ENCODE assay signal across 10 cellular contexts in genomic region chr22:31752096-31752847, GRCh38. TPM values are rescaled to one million over a fixed set of nuclear protein-coding genes. Genes with fewer than 3 reads are reported as not detected.
DNase-seq lines count a peak whose midpoint lies in the region; ATAC-seq and TF ChIP-seq lines count a peak whose summit lies in the region.
"Had no signal": no experiment of that assay in that cellular context is flagged by ENCODE, and none has a peak within 500 bp of the region (broad histone marks: within the 10 kb centered on the region; RNA-seq: fewer than 3 reads in every experiment).

No MANE protein-coding gene starts in this region.

- TF ChIP-seq CTCF in Calu3 (IDR thresholded peaks at IDR 0.05; ENCODE audit: unreplicated experiment) (no peak), Peyer's patch (IDR thresholded peaks at IDR 0.05) (no peak), osteocyte (IDR thresholded peaks at IDR 0.05) (no peak)

- CTCF ChIA-PET in Calu3 (lab: Charles Lee) = interaction anchor here (1.1 to 1.7 kb wide), 3 partner anchors 195 to 243 kb away, joined by 3 to 5 read pairs (median 3); no protein-coding TSS in a partner anchor

- no peaks in the 10 kb centered on the region for H3K27me3 Mint-ChIP-seq in Calu3 (ENCODE audit: unreplicated experiment)
- H3K27me3 Mint-ChIP-seq in osteocyte (ENCODE audit: unreplicated experiment) = no peaks in the 10 kb centered on the region

- no peak overlapping the region for H3K4me3 ChIP-seq in Peyer's patch

- H3K27me3 ChIP-seq in Peyer's patch = no peaks in the 10 kb centered on the region

- H3K27ac ChIP-seq in Peyer's patch (peak overlapping the region in 3 of 4 donors; percentile 87 to 97 (median 94)), epithelial cell of prostate (peak overlapping the region; percentile 97)

- TF ChIP-seq POLR2A in Peyer's patch (IDR thresholded peaks at IDR 0.05) = no peak

- intact Hi-C loops in Calu3 (cut with micrococcal nuclease; ENCODE audit: unreplicated experiment) = loop anchor here (5.0 kb wide), 2 partner anchors 90 to 195 kb away; partner anchors contain the start of gene PISD

- peak overlapping the region; percentile 92 for H3K27ac Mint-ChIP-seq in Calu3 (ENCODE audit: unreplicated experiment)
- H3K27ac Mint-ChIP-seq in osteocyte (ENCODE audit: unreplicated experiment) = peak overlapping the region; percentile 100

- H3K4me1 Mint-ChIP-seq in Calu3 (ENCODE audit: low read depth, unreplicated experiment) (peaks cover 43% of the 10 kb centered on the region), osteocyte (ENCODE audit: unreplicated experiment) (peaks cover 50% of the 10 kb centered on the region)

- BruUV-seq in Calu3 (replicated peaks; lab: Mats Ljungman, UMichigan) = no TSS peak

- H3K9me3 Mint-ChIP-seq in Calu3 (ENCODE audit: low read depth, unreplicated experiment) (no peaks in the 10 kb centered on the region), osteocyte (ENCODE audit: unreplicated experiment) (no peaks in the 10 kb centered on the region)

- H3K9me3 ChIP-seq in Peyer's patch = no peaks in the 10 kb centered on the region

- H3K36me3 Mint-ChIP-seq in Calu3 (ENCODE audit: insufficient read depth, unreplicated experiment) (peaks cover 50% of the 10 kb centered on the region), osteocyte (ENCODE audit: unreplicated experiment) (peaks cover 5% of the 10 kb centered on the region)

- H3K4me1 ChIP-seq in Peyer's patch = peaks cover 3 to 50% (median 10%) of the 10 kb centered on the region in 4 donors

- DNase-seq in Calu3 = no peak
- DNase-seq in Peyer's patch = no peak
- DNase-seq in epithelial cell of prostate (ENCODE audit: low read depth, low spot score) = no peak
- no peak for DNase-seq in osteocyte (ENCODE audit: extremely low spot score, unreplicated experiment)
- no peak for DNase-seq in AG20443 (ENCODE audit: low spot score)
- DNase-seq in KG1 (lab: John Stamatoyannopoulos, UW) = no peak
- DNase-seq: foreskin melanocyte, NCI-H2081 treated with DMSO at 0.1 percent for 48 hours had no signal

- H3K36me3 ChIP-seq in Peyer's patch = no peaks in the 10 kb centered on the region

- H3K4me3 Mint-ChIP-seq in Calu3 (ENCODE audit: low read depth, unreplicated experiment) (peak overlapping the region; percentile 84), osteocyte (ENCODE audit: unreplicated experiment) (peak overlapping the region; percentile 92)

- ATAC-seq in HG02763 (IDR thresholded peaks at IDR 0.05; ENCODE audit: unreplicated experiment) (no peak), HG03135 (IDR thresholded peaks at IDR 0.05; ENCODE audit: unreplicated experiment) (no peak)

RNA-seq across cellular contexts. Expression of gene DEPDC5, which starts 1.5 kb away (rescaled TPM):
- total RNA-seq in Calu3 (2022) = 27.3 and 33.1 TPM in 2 replicates
- 10 to 100 TPM; 26.6 to 94.1 (median 38.8) TPM for total RNA-seq in Peyer's patch
- total RNA-seq in osteocyte = 30.7 and 33.4 TPM in 2 replicates

RNA-seq across cellular contexts. Expression of gene PRR14L, which starts 2.3 kb away (rescaled TPM):
- total RNA-seq in Calu3 (2022) (56.3 and 60.5 TPM in 2 replicates), Peyer's patch (10 to 100 TPM; 51.7 to 71.0 (median 58.9) TPM), osteocyte (48.2 and 49.3 TPM in 2 replicates)
